In the genomic region with DNA sequence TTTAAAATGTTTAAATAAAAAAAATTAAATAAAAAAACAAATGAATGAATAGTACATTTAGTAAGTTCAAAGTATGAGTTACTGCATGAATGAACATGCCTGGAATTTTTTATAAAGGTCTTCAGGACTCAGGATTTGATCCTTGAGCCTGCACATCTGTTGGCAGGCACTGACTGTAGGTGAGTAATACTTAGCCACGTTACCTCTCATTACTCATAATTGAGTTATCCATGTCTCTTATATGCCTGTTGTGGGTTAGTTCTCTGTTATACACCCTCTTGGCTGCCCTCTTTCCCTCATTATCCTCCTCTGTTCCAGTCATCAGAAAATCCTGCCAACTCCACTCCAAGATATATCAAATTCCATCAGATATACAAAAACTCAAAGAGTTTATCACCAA, we compare ENCODE assay signal across 19 cellular contexts.
DNase-seq lines count a peak whose midpoint lies in the region; FAIRE-seq and TF ChIP-seq lines count a peak whose summit lies in the region.
"Had no signal": no experiment of that assay in that cellular context is flagged by ENCODE, and none has a peak within 500 bp of the region (broad histone marks: within the 10 kb centered on the region; RNA-seq: fewer than 3 reads in every experiment).

No MANE protein-coding gene starts in this region.

- H3K36me3 ChIP-seq in adipocyte (ENCODE audit: control insufficient read depth, insufficient read depth, low read length, severe bottlenecking) (no peaks in the 10 kb centered on the region), PC-9 (ENCODE audit: low read depth) (no peaks in the 10 kb centered on the region)
- H3K36me3 ChIP-seq: neural progenitor cell, Peyer's patch had no signal

- no peaks in the 10 kb centered on the region for H3K9me2 ChIP-seq in PC-9 (ENCODE audit: insufficient read depth)

- H3K4me2 ChIP-seq in PC-9: no peak overlapping the region
- H3K4me2 ChIP-seq: neural progenitor cell had no signal

- H3K4me3 Mint-ChIP-seq in HFFc6: no peak overlapping the region
- H3K4me3 Mint-ChIP-seq: memory B cell, neural progenitor cell had no signal

- no peak overlapping the region for H3K9ac ChIP-seq in adipocyte (ENCODE audit: low read length)
- H3K9ac ChIP-seq: neural progenitor cell had no signal

- H3K27ac ChIP-seq in PC-9: no peak overlapping the region
- H3K27ac ChIP-seq: coronary artery, neural progenitor cell, Peyer's patch had no signal

- POLR2A ChIA-PET in PC-9 (lab: Charles Lee; ENCODE audit: unreplicated experiment): no interaction called here

- H3K9me3 ChIP-seq in adipocyte (ENCODE audit: control insufficient read depth, low read length) (peaks cover 15% of the 10 kb centered on the region), PC-9 (ENCODE audit: insufficient read depth, low read depth) (peaks cover 3% of the 10 kb centered on the region; the same call in 1 of the 2 replicates)
- H3K9me3 ChIP-seq: Peyer's patch had no signal

- H3K27me3 Mint-ChIP-seq in HFFc6 (ENCODE audit: insufficient read depth): no peaks in the 10 kb centered on the region; the same call in 1 of the 2 replicates

- no peaks in the 10 kb centered on the region for H3F3A ChIP-seq in PC-9 (ENCODE audit: insufficient read depth, low read depth)

- FAIRE-seq in D721Med (lab: Jason Lieb, UNC): no peak

- peaks cover 14% of the 10 kb centered on the region for H3K4me1 ChIP-seq in adipocyte (ENCODE audit: control insufficient read depth, insufficient read depth, low read length)
- no peaks in the 10 kb centered on the region; the same call in 1 of the 2 replicates for H3K4me1 ChIP-seq in PC-9 (replicated peaks; ENCODE audit: insufficient read depth)
- H3K4me1 ChIP-seq: Peyer's patch had no signal

- H2AFZ ChIP-seq in PC-9: no peak overlapping the region
- H2AFZ ChIP-seq: neural progenitor cell had no signal

- CTCF ChIA-PET in PC-9 (lab: Charles Lee): no interaction called here

- BruUV-seq in PC-9 (replicated peaks; lab: Mats Ljungman, UMichigan): no TSS peak

- no peaks in the 10 kb centered on the region; the same call in 1 of the 2 replicates for H3K36me3 Mint-ChIP-seq in HFFc6 (ENCODE audit: low read depth)
- H3K36me3 Mint-ChIP-seq: neural progenitor cell had no signal

- no peak overlapping the region for H3K4me3 ChIP-seq in adipocyte (ENCODE audit: low read length)
- H3K4me3 ChIP-seq in fibroblast of pulmonary artery (replicated peaks; ENCODE audit: low read depth, low read length): no peak overlapping the region
- no peak overlapping the region for H3K4me3 ChIP-seq in PC-9
- H3K4me3 ChIP-seq: coronary artery, neural progenitor cell, Peyer's patch had no signal

- H3K79me2 ChIP-seq in PC-9 (ENCODE audit: low read depth): no peaks in the 10 kb centered on the region

- DNase-seq in A172 (ENCODE audit: low spot score) (peak; percentile 64), HFFc6 (peak; percentile 77), adipocyte (ENCODE audit: low read depth) (peak; percentile 6), fibroblast of pulmonary artery (ENCODE audit: low read depth) (peak; percentile 20), T1000 (lab: John Stamatoyannopoulos, UW) (no peak), NCI-H1436 (lab: John Stamatoyannopoulos, UW) (no peak), PC-9 (no peak), D721Med (ENCODE audit: insufficient read length, low spot score) (no peak)
- DNase-seq: ACHN; activated CD4-positive, alpha-beta T cell treated with anti-CD3 and anti-CD28 coated beads for 1 hour; activated CD8-positive, alpha-beta memory T cell treated with anti-CD3 and anti-CD28 coated beads, Interleukin-2, amount 50 U/mL, for 4 hours; KBM-7; NCI-H187; NCI-H524; Peyer's patch; stimulated activated naive CD4-positive, alpha-beta T cell treated with Interleukin-2 at 50 U/mL for 16 hours had no signal

- no peaks in the 10 kb centered on the region for H4K20me1 ChIP-seq in PC-9 (ENCODE audit: insufficient read depth)

- H3K27ac Mint-ChIP-seq in HFFc6: peak overlapping the region; percentile 82
- H3K27ac Mint-ChIP-seq: memory B cell, neural progenitor cell had no signal

- intact Hi-C loops in PC-9 (cut with micrococcal nuclease; ENCODE audit: unreplicated experiment): no loop called here

- H3K9me3 Mint-ChIP-seq in HFFc6: peaks cover 5% of the 10 kb centered on the region; the same call in 1 of the 2 replicates

- TF ChIP-seq CTCF in HFFc6 (IDR thresholded peaks at IDR 0.05) (no peak), fibroblast of pulmonary artery (IDR thresholded peaks at IDR 0.05; ENCODE audit: low read length, missing control alignments) (no peak), PC-9 (conservative IDR thresholded peaks at IDR 0.05) (no peak), D721Med (IDR thresholded peaks at IDR 0.05; ENCODE audit: insufficient read depth, missing control alignments) (no peak)

- H3K27me3 ChIP-seq in adipocyte (replicated peaks; ENCODE audit: control insufficient read depth, insufficient read depth, low read length) (no peaks in the 10 kb centered on the region), PC-9 (ENCODE audit: insufficient read depth, low read depth) (no peaks in the 10 kb centered on the region; the same call in 1 of the 2 replicates)
- H3K27me3 ChIP-seq: neural progenitor cell, Peyer's patch had no signal

- peaks cover 9% of the 10 kb centered on the region; the same call in 1 of the 2 replicates for H3K4me1 Mint-ChIP-seq in HFFc6 (ENCODE audit: low read depth)
- H3K4me1 Mint-ChIP-seq: memory B cell had no signal

Comparison
In these comparisons a context has a peak if more than half of its experiments do, and no peak if none do; other contexts are left out.
1. DNase-seq: peak in A172 (single experiment), HFFc6 (single experiment), adipocyte (single experiment) and fibroblast of pulmonary artery (single experiment); none in T1000 (single experiment), NCI-H1436 (single experiment), PC-9 (0 of 2) and D721Med (single experiment).